Comparison of ENCODE assay signal across 12 cellular contexts in the genomic region with DNA sequence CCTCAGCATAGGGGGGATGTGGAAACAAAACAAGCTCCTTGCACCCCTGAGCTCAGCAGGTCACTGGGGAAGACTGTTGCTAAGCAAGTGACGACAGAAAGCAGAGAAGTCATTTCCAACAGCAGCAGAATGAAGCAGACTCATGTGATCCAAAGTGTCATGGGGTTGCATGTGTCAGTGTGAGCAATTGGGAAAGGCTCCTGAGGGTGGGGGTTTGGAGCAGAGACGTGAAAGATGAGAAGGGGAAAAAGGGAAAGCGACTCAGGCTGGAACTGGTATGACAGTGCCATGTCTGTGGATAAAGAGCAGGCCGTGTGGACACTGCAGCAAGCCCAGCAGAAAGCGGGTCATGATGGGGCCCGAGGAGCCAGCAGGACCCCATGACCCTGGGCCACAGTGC.
DNase-seq lines count a peak whose midpoint lies in the region; TF ChIP-seq lines count a peak whose summit lies in the region.
"Had no signal": no experiment of that assay in that cellular context is flagged by ENCODE, and none has a peak within 500 bp of the region (broad histone marks: within the 10 kb centered on the region; RNA-seq: fewer than 3 reads in every experiment).

No MANE protein-coding gene starts in this region.

- H2BK15ac ChIP-seq in mesendoderm (replicated peaks; ENCODE audit: low read depth), result no peak overlapping the region

- H3K56ac ChIP-seq in mesendoderm (ENCODE audit: low read length), result no peak overlapping the region

- peak; percentile 28 for DNase-seq in A172 (ENCODE audit: low spot score)
- peak; percentile 5 for DNase-seq in HFF-Myc (ENCODE audit: extremely low read depth, low read depth)
- peak; percentile 45 for DNase-seq in dedifferentiated amniotic fluid mesenchymal stem cell (ENCODE audit: extremely low spot score)
- DNase-seq in mesendoderm, result peak; percentile 39
- DNase-seq in NCI-H82 (lab: John Stamatoyannopoulos, UW), result no peak
- no peak for DNase-seq in NCI-H1105 (lab: John Stamatoyannopoulos, UW)
- DNase-seq in SHP77 (lab: John Stamatoyannopoulos, UW), result no peak
- DNase-seq in DMS79 (lab: John Stamatoyannopoulos, UW), result no peak
- DNase-seq: activated CD8-positive, alpha-beta T cell treated with anti-CD3 and anti-CD28 coated beads, Interleukin-2, amount 10 ng/mL, durations not matched to agents 7 days and 5 days; dermis blood vessel endothelial cell; heart left ventricle; small intestine had no signal

- WGBS in mesendoderm (ENCODE audit: extremely low coverage, insufficient coverage, low lambda C conversion rate), result no CpG with 5 or more reads among the region's 6 CpGs

- no peak overlapping the region for H3K18ac ChIP-seq in mesendoderm (ENCODE audit: low read length)

- no peaks in the 10 kb centered on the region for H3K79me2 ChIP-seq in mesendoderm (ENCODE audit: control insufficient read depth, insufficient read depth, low read length)

- no peak overlapping the region for H4K8ac ChIP-seq in mesendoderm (ENCODE audit: low read depth, low read length)

- H4K5ac ChIP-seq in mesendoderm (ENCODE audit: low read length), result no peak overlapping the region

- H3K4ac ChIP-seq in mesendoderm (ENCODE audit: low read depth, low read length), result no peak overlapping the region

- no peaks in the 10 kb centered on the region for H3K79me1 ChIP-seq in mesendoderm (ENCODE audit: low read length)

- H2AK5ac ChIP-seq in mesendoderm (ENCODE audit: low read length), result no peak overlapping the region

- no peak overlapping the region for H2BK5ac ChIP-seq in mesendoderm (ENCODE audit: low read length)

- H3K4me2 ChIP-seq in mesendoderm (ENCODE audit: low read length), result no peak overlapping the region

- no peak overlapping the region for H3K9ac ChIP-seq in mesendoderm (ENCODE audit: low read length)

- no peak overlapping the region for H2BK120ac ChIP-seq in mesendoderm (ENCODE audit: low read depth, low read length)

- TF ChIP-seq CTCF in HFF-Myc (IDR thresholded peaks at IDR 0.05; ENCODE audit: low read depth, low read length, missing control alignments), result no peak

- H3K4me1 ChIP-seq in mesendoderm (ENCODE audit: control insufficient read depth, low read depth, low read length), result no peaks in the 10 kb centered on the region

- H3K27me3 ChIP-seq in mesendoderm (ENCODE audit: insufficient read depth, low read length, poor library complexity), result no peaks in the 10 kb centered on the region

- no peak overlapping the region for H3K27ac ChIP-seq in mesendoderm (ENCODE audit: low read depth, low read length)
- H3K27ac ChIP-seq: heart left ventricle had no signal

- no peak overlapping the region for H3K4me3 ChIP-seq in HFF-Myc (replicated peaks; ENCODE audit: low read depth, low read length)
- no peak overlapping the region for H3K4me3 ChIP-seq in mesendoderm (ENCODE audit: low read length)
- H3K4me3 ChIP-seq: heart left ventricle had no signal

- no peak overlapping the region for H3K23ac ChIP-seq in mesendoderm (ENCODE audit: low read length)

- no peaks in the 10 kb centered on the region for H3K36me3 ChIP-seq in mesendoderm (ENCODE audit: control insufficient read depth, insufficient read depth, low read length)
- H3K36me3 ChIP-seq: heart left ventricle had no signal

Comparison
In these comparisons a context has a peak if more than half of its experiments do, and no peak if none do; other contexts are left out.
1. DNase-seq: peak in A172 (single experiment), HFF-Myc (single experiment), dedifferentiated amniotic fluid mesenchymal stem cell (single experiment) and mesendoderm (single experiment); none in NCI-H82 (single experiment), NCI-H1105 (single experiment), SHP77 (0 of 2) and DMS79 (single experiment).